8 cellular contexts compared by ENCODE assay signal in the genomic region with DNA sequence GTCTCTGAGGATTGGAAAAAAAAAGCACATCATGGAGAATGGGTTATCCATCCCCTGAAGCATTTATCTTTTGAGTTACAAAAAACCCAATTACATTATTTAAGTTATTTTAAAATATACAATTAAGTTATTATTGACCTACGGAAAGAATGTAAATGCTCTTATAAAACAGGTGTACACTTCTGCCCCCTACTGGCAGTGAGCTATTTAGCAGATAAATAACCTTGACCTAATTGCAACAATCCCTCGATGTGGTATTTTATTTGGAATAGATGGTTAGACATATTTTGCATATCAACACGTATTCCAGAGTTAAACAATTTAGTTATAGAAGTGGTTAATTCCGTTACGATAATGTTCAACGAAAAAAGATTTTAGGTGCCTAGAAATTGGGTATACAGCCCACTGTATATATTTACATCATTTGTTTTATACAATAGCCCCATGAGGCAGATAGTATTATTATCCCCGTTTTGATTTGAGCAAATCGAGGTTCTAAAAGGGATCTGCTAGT. TPM values are rescaled to one million over a fixed set of nuclear protein-coding genes. Genes with fewer than 3 reads are reported as not detected.
DNase-seq lines count a peak whose midpoint lies in the region; ATAC-seq, FAIRE-seq and TF ChIP-seq lines count a peak whose summit lies in the region.

No MANE protein-coding gene starts in this region.

- no peak for FAIRE-seq in D721Med (lab: Jason Lieb, UNC)

- DNase-seq in D721Med (ENCODE audit: insufficient read length, low spot score) (no peak), NCI-H774 (lab: John Stamatoyannopoulos, UW) (peak; percentile 15), midbrain (lab: John Stamatoyannopoulos, UW) (peak; percentile 30), left cardiac atrium (no peak)
- peak; percentile 39 for DNase-seq in central memory CD4-positive, alpha-beta T cell
- no peak for DNase-seq in activated CD8-positive, alpha-beta memory T cell treated with anti-CD3 and anti-CD28 coated beads, Interleukin-2, amount 50 U/mL, for 48 hours

- intact Hi-C loops in left cardiac atrium (cut with DNase I), result no loop called here

- ATAC-seq in GM21526 (IDR thresholded peaks at IDR 0.05; ENCODE audit: low FRiP score, unreplicated experiment) (peak; percentile 53), HG02798 (IDR thresholded peaks at IDR 0.05; ENCODE audit: poor library complexity, unreplicated experiment) (no peak), left cardiac atrium (no peak)

- peak; percentile 76 for TF ChIP-seq CTCF in D721Med (IDR thresholded peaks at IDR 0.05; ENCODE audit: insufficient read depth, missing control alignments)

RNA-seq across cellular contexts. Expression of a gene that starts 9.1 kb away (rescaled TPM):
- total RNA-seq in left cardiac atrium, result under 1 TPM; 0.21 to 0.65 TPM

RNA-seq across cellular contexts. Expression of a gene that starts 48.6 kb away (rescaled TPM):
- total RNA-seq in left cardiac atrium, result not detected

Comparison
In these comparisons a context has a peak if more than half of its experiments do, and no peak if none do; other contexts are left out.
1. DNase-seq: peak in NCI-H774 (single experiment), central memory CD4-positive, alpha-beta T cell (single experiment) and midbrain (single experiment); none in D721Med (single experiment), activated CD8-positive, alpha-beta memory T cell treated with anti-CD3 and anti-CD28 coated beads, Interleukin-2, amount 50 U/mL, for 48 hours (single experiment) and left cardiac atrium (single experiment).